9 cellular contexts compared by ENCODE assay signal in genomic region chr12:57175428-57176138, GRCh38. TPM values are rescaled to one million over a fixed set of nuclear protein-coding genes. Genes with fewer than 3 reads are reported as not detected.
DNase-seq lines count a peak whose midpoint lies in the region; ATAC-seq and TF ChIP-seq lines count a peak whose summit lies in the region.
"Had no signal": no experiment of that assay in that cellular context is flagged by ENCODE, and none has a peak within 500 bp of the region (broad histone marks: within the 10 kb centered on the region; RNA-seq: fewer than 3 reads in every experiment).

No MANE protein-coding gene starts in this region.

- H4K20me1 ChIP-seq in HCT116 (ENCODE audit: insufficient read depth): no peaks in the 10 kb centered on the region

- H3K27ac ChIP-seq in HCT116 (ENCODE audit: low read depth, low read length): peak overlapping the region; percentile 61
- H3K27ac ChIP-seq in upper lobe of right lung: no peak overlapping the region

- RAD21 ChIA-PET in HCT116 (lab: Charles Lee; ENCODE audit: low non-redundant PET in 1 of 2, low total read pairs in 2 of 2, uncharacterized antibody in 2 of 2, unreplicated experiment in 2 of 2): interaction anchor here (1.1 to 1.9 kb wide), 3 partner anchors 48 to 51 kb away, joined by 3 to 7 read pairs (median 4); partner anchors contain the start of gene LRP1 (in 1 of the 2)

- peaks cover 53% of the 10 kb centered on the region for H3K36me3 Mint-ChIP-seq in nephron progenitor cell (ENCODE audit: low read depth)

- H3K9me2 ChIP-seq in HCT116 (ENCODE audit: insufficient read depth): no peaks in the 10 kb centered on the region

- H3K9me3 Mint-ChIP-seq in nephron progenitor cell: no peaks in the 10 kb centered on the region

- CTCF ChIA-PET in HCT116 (lab: Charles Lee): interaction anchor here (0.6 to 5.0 kb wide), 19 partner anchors 10 to 170 kb away, joined by 3 to 40 read pairs (median 5); partner anchors contain the start of genes LRP1 and NAB2

- DNase-seq in AG08395 (ENCODE audit: low spot score): peak; percentile 80
- peak; percentile 73 for DNase-seq in HCT116 (ENCODE audit: low read depth, low spot score)
- peak; percentile 77 for DNase-seq in NCI-H82 (lab: John Stamatoyannopoulos, UW)
- peak; percentile 7 for DNase-seq in activated T-cell treated with anti-CD3 and anti-CD28 coated beads for 4 hours
- peak; percentile 79 for DNase-seq in fibroblast of gingiva (ENCODE audit: low read depth)
- peak; percentile 85 for DNase-seq in nephron progenitor cell
- DNase-seq in upper lobe of right lung: peak; percentile 87

- H3K36me3 ChIP-seq in HCT116 (ENCODE audit: control insufficient read depth in 1 of 2, insufficient read depth in 2 of 2, low read length in 2 of 2) (no peaks in the 10 kb centered on the region; a peak in 1 of 4 replicates), upper lobe of right lung (peaks cover 71% of the 10 kb centered on the region)

- H3K4me3 ChIP-seq in HCT116 (replicated peaks in 1 of 2; ENCODE audit: low read depth in 1 of 2, low read length in 2 of 2) (peak overlapping the region in 1 of 2 experiments; percentile 29; a peak in 2 of 4 replicates), upper lobe of right lung (no peak overlapping the region)

- H3K4me2 ChIP-seq in HCT116 (ENCODE audit: low read length): peak overlapping the region; percentile 56

- H2AFZ ChIP-seq in HCT116 (ENCODE audit: low read depth, low read length, poor library complexity, severe bottlenecking): no peak overlapping the region

- H3K27ac Mint-ChIP-seq in nephron progenitor cell: peak overlapping the region; percentile 66

- H3K9ac ChIP-seq in HCT116 (ENCODE audit: low read length): peak overlapping the region; percentile 28; the same call in 1 of the 2 replicates

- H3K4me1 ChIP-seq in HCT116 (ENCODE audit: control insufficient read depth in 1 of 2, insufficient read depth in 2 of 2, low read length in 2 of 2) (peaks cover 18 to 28% of the 10 kb centered on the region in 2 experiments), upper lobe of right lung (no peaks in the 10 kb centered on the region)

- ATAC-seq in HCT116: peak; percentile 90
- peak; percentile 67 for ATAC-seq in upper lobe of right lung
- no peak for ATAC-seq in GM21619 (IDR thresholded peaks at IDR 0.05; ENCODE audit: unreplicated experiment)

- peak; percentile 75 for TF ChIP-seq RAD21 in HCT116 (IDR thresholded peaks at IDR 0.05; ENCODE audit: low read depth)

- no peaks in the 10 kb centered on the region for H3K79me2 ChIP-seq in HCT116 (ENCODE audit: insufficient read depth, low read length)

- TF ChIP-seq POLR2A in HCT116 (IDR thresholded peaks at IDR 0.05; ENCODE audit: borderline replicate concordance, extremely low read depth, insufficient read depth, insufficient read length): no peak

- no peaks in the 10 kb centered on the region for H3K27me3 Mint-ChIP-seq in nephron progenitor cell (ENCODE audit: low read depth, poor library complexity)

- BruUV-seq in HCT116 (replicated peaks; lab: Mats Ljungman, UMichigan): no TSS peak

- H3K9me3 ChIP-seq in HCT116 (ENCODE audit: control insufficient read depth in 1 of 2, insufficient read depth in 1 of 2, low read depth in 1 of 2, low read length in 2 of 2): no peaks in the 10 kb centered on the region
- H3K9me3 ChIP-seq in upper lobe of right lung: no peaks in the 10 kb centered on the region

- H3K4me3 Mint-ChIP-seq in nephron progenitor cell: no peak overlapping the region

- POLR2A ChIA-PET in HCT116 (lab: Charles Lee): interaction anchor here (1.1 to 1.3 kb wide), 3 partner anchors 47 to 64 kb away, joined by 3 to 7 read pairs (median 4); partner anchors contain the start of gene LRP1

- TF ChIP-seq CTCF in HCT116 (IDR thresholded peaks at IDR 0.05 in 2 of 3, conservative IDR thresholded peaks at IDR 0.05 in 1 of 3; ENCODE audit: borderline replicate concordance in 1 of 3, insufficient read depth in 1 of 3, low read depth in 2 of 3, low read length in 2 of 3) (peak; percentile 83 to 87 (median 86)), nephron progenitor cell (IDR thresholded peaks at IDR 0.05) (peak; percentile 63), upper lobe of right lung (IDR thresholded peaks at IDR 0.05) (peak; percentile 64)

- peaks cover 19% of the 10 kb centered on the region for H3K4me1 Mint-ChIP-seq in nephron progenitor cell

- intact Hi-C loops in HCT116 (cut with micrococcal nuclease) (no loop called here), upper lobe of right lung (cut with DNase I) (loop anchor here (5.0 kb wide), 1 partner anchor 43 kb away; no protein-coding TSS in a partner anchor)

- no peaks in the 10 kb centered on the region for H3K27me3 ChIP-seq in HCT116 (ENCODE audit: insufficient read depth, low read length)
- H3K27me3 ChIP-seq in upper lobe of right lung: no peaks in the 10 kb centered on the region

TF ChIP-seq in HCT116, 20 proteins besides CTCF, POLR2A, EP300 and RAD21:
- TF ChIP-seq SP1 (IDR thresholded peaks at IDR 0.05; ENCODE audit: low read depth) (no peak), SRF (IDR thresholded peaks at IDR 0.05; ENCODE audit: low read depth) (no peak), EGR1 (IDR thresholded peaks at IDR 0.05; ENCODE audit: low read depth) (no peak), TCF7L2 (IDR thresholded peaks at IDR 0.05; ENCODE audit: borderline replicate concordance, extremely low read depth, insufficient read depth, insufficient read length) (peak; percentile 33), ZFX (IDR thresholded peaks at IDR 0.05) (peak; percentile 38; the same call in 1 of the 2 replicates), YY1 (IDR thresholded peaks at IDR 0.05; ENCODE audit: extremely low read depth, insufficient replicate concordance, low read depth, low read length) (peak; percentile 26), POLR2AphosphoS5 (IDR thresholded peaks at IDR 0.05; ENCODE audit: low read depth, low read length) (0 out of 2 replicates have a peak, but pooled peaks have one; percentile 18)

RNA-seq across cellular contexts. Expression of gene LRP1-AS, which starts 28.2 kb away (rescaled TPM):
- total RNA-seq in HCT116 (2021; ENCODE audit: unreplicated experiment) (not detected), upper lobe of right lung (not detected)
- polyA plus RNA-seq in HCT116 (2012): not detected in 2 replicates
- total RNA-seq: glomerular endothelial cell had no signal

RNA-seq across cellular contexts. Expression of gene NXPH4, which starts 41.0 kb away (rescaled TPM):
- total RNA-seq in HCT116 (2021; ENCODE audit: unreplicated experiment): 20.0 TPM
- 13.6 and 16.2 TPM in 2 replicates for polyA plus RNA-seq in HCT116 (2012)
- total RNA-seq in upper lobe of right lung: not detected

RNA-seq across cellular contexts. Expression of gene LRP1, which starts 47.3 kb away (rescaled TPM):
- total RNA-seq in HCT116 (2021; ENCODE audit: unreplicated experiment) (12.0 TPM), upper lobe of right lung (261 TPM)
- 9.3 and 14.6 TPM in 2 replicates for polyA plus RNA-seq in HCT116 (2012)

RNA-seq across cellular contexts. Expression of gene SHMT2, which starts 53.9 kb away (rescaled TPM):
- total RNA-seq in HCT116 (2021; ENCODE audit: unreplicated experiment) (280 TPM), upper lobe of right lung (59.2 TPM)
- 319 and 327 TPM in 2 replicates for polyA plus RNA-seq in HCT116 (2012)

Comparison
In these comparisons a context has a peak if more than half of its experiments do, and no peak if none do; other contexts are left out.
1. DNase-seq: peak in every context shown above with its lines; median percentile 87 in upper lobe of right lung; 85 in nephron progenitor cell; 80 in AG08395; 79 in fibroblast of gingiva; 77 in NCI-H82; 73 in HCT116; 7 in activated T-cell treated with anti-CD3 and anti-CD28 coated beads for 4 hours.
2. RNA of gene NXPH4, which starts 41.0 kb away (total RNA-seq): 20.0 TPM in HCT116 (single experiment); not detected in upper lobe of right lung (single experiment); every median in the first group is over 10 times any median in the second.
3. RNA of gene LRP1, which starts 47.3 kb away (total RNA-seq): 261 TPM in upper lobe of right lung (single experiment); 12.0 TPM in HCT116 (single experiment); every median in the first group is over 10 times any median in the second.
4. Peak in every context shown above with its lines, with median percentiles within 50 percentile points of each other: CTCF ChIP-seq.